Comparison of ENCODE assay signal across 10 cellular contexts in genomic region chr2:170818294-170819104, GRCh38. TPM values are rescaled to one million over a fixed set of nuclear protein-coding genes. Genes with fewer than 3 reads are reported as not detected.
DNase-seq lines count a peak whose midpoint lies in the region; ATAC-seq and TF ChIP-seq lines count a peak whose summit lies in the region.
"Had no signal": no experiment of that assay in that cellular context is flagged by ENCODE, and none has a peak within 500 bp of the region (broad histone marks: within the 10 kb centered on the region; RNA-seq: fewer than 3 reads in every experiment).

No MANE protein-coding gene starts in this region.

- H3K9me3 ChIP-seq in IMR-90 (ENCODE audit: control insufficient read depth, insufficient read depth, low read length), result no peaks in the 10 kb centered on the region; the same call in 1 of the 2 replicates
- no peaks in the 10 kb centered on the region for H3K9me3 ChIP-seq in mammary epithelial cell (replicated peaks; ENCODE audit: insufficient read depth, low read length)

- BruUV-seq in IMR-90 (replicated peaks; lab: Mats Ljungman, UMichigan) (no TSS peak), mammary epithelial cell (replicated peaks; lab: Mats Ljungman, UMichigan) (no TSS peak)

- H3K79me1 ChIP-seq in IMR-90 (ENCODE audit: low read depth in 1 of 2, low read length in 2 of 2), result no peaks in the 10 kb centered on the region

- DNase-seq in CD14-positive monocyte (ENCODE audit: low spot score), result no peak
- DNase-seq in IMR-90, result no peak
- peak; percentile 20 for DNase-seq in mammary epithelial cell
- DNase-seq in natural killer cell treated with Interleukin-12 subunit alpha and Interleukin-12 subunit beta and Interleukin-15 and Interleukin-18, amount 100 ng/mL, for 72 hours (ENCODE audit: low spot score), result no peak
- no peak for DNase-seq in DMS 273 treated with DMSO at 0.1 percent for 48 hours (lab: John Stamatoyannopoulos, UW)
- no peak for DNase-seq in stimulated activated CD4-positive, alpha-beta T cell treated with anti-CD3 and anti-CD28 coated beads, Interleukin-12 subunit alpha, Interleukin-12 subunit beta, amount 100 ng/mL, for 4 hours
- DNase-seq: effector CD8-positive, alpha-beta T cell; SIG-M5 had no signal

- no peak overlapping the region for H3K23ac ChIP-seq in IMR-90 (ENCODE audit: low read depth, low read length)

- no peak overlapping the region for H4K5ac ChIP-seq in IMR-90 (ENCODE audit: low read depth, low read length)

- H3K27ac Mint-ChIP-seq in CD14-positive monocyte, result no peak overlapping the region
- no peak overlapping the region for H3K27ac Mint-ChIP-seq in natural killer cell treated with Interleukin-12 subunit alpha and Interleukin-12 subunit beta and Interleukin-15 and Interleukin-18, amount 100 ng/mL, for 72 hours

- H3K4me3 ChIP-seq in IMR-90 (ENCODE audit: insufficient read depth, low read depth, low read length) (no peak overlapping the region), mammary epithelial cell (replicated peaks in 1 of 3; ENCODE audit: insufficient read depth in 1 of 3, low read depth in 2 of 3, low read length in 3 of 3) (no peak overlapping the region)

- intact Hi-C loops in CD14-positive monocyte (cut with micrococcal nuclease), result loop anchor here in 1 of 2 donors (10.0 kb wide), 1 partner anchor 414 kb away; no protein-coding TSS in a partner anchor
- intact Hi-C loops in IMR-90 (cut with micrococcal nuclease), result loop anchor here (10.0 kb wide), 1 partner anchor 884 kb away; no protein-coding TSS in a partner anchor
- intact Hi-C loops in mammary epithelial cell (cut with micrococcal nuclease), result no loop called here

- no peak overlapping the region for H3K4ac ChIP-seq in IMR-90 (ENCODE audit: low read depth, low read length)

- H3K9ac ChIP-seq in IMR-90 (ENCODE audit: low read depth, low read length), result no peak overlapping the region
- no peak overlapping the region for H3K9ac ChIP-seq in mammary epithelial cell (ENCODE audit: insufficient read depth, low read length)

- dilution Hi-C loops in IMR-90 (cut with HindIII; ENCODE audit: low sequenced_read_pairs, unreplicated experiment) (loop anchor here (25.0 kb wide), 1 partner anchor 406 kb away; no protein-coding TSS in a partner anchor), mammary epithelial cell (cut with HindIII; ENCODE audit: low sequenced_read_pairs) (no loop called here)

- no peak overlapping the region for H2AK5ac ChIP-seq in IMR-90 (ENCODE audit: low read depth, low read length)

- no peak overlapping the region for H3K18ac ChIP-seq in IMR-90 (ENCODE audit: low read depth, low read length)

- peaks cover 90 to 100% (median 99%) of the 10 kb centered on the region in 3 donors for H3K27me3 Mint-ChIP-seq in CD14-positive monocyte (ENCODE audit: low read depth in 3 of 3)
- H3K27me3 Mint-ChIP-seq in natural killer cell treated with Interleukin-12 subunit alpha and Interleukin-12 subunit beta and Interleukin-15 and Interleukin-18, amount 100 ng/mL, for 72 hours, result peaks cover 60 to 67% of the 10 kb centered on the region in 2 donors

- H3K4me2 ChIP-seq in IMR-90 (ENCODE audit: low read depth, low read length) (no peak overlapping the region; the same call in 1 of the 2 replicates), mammary epithelial cell (ENCODE audit: insufficient read depth, low read depth, low read length) (peak overlapping the region; percentile 65)

- H3K9me1 ChIP-seq in IMR-90 (ENCODE audit: insufficient read depth, low read length), result no peaks in the 10 kb centered on the region

- H2BK5ac ChIP-seq in IMR-90 (ENCODE audit: low read depth, low read length, poor library complexity, severe bottlenecking), result no peak overlapping the region

- no peak overlapping the region for H4K8ac ChIP-seq in IMR-90 (ENCODE audit: low read depth in 2 of 2, low read length in 2 of 2)

- H3K36me3 ChIP-seq in IMR-90 (ENCODE audit: control insufficient read depth, insufficient read depth, low read length) (no peaks in the 10 kb centered on the region), mammary epithelial cell (ENCODE audit: insufficient read depth, low read length) (no peaks in the 10 kb centered on the region)

- H3K79me2 ChIP-seq in mammary epithelial cell (ENCODE audit: insufficient read depth, low read length), result no peaks in the 10 kb centered on the region

- CTCF ChIA-PET in IMR-90 (lab: Yijun Ruan, JAX), result no interaction called here
- CTCF ChIA-PET in mammary epithelial cell (lab: Charles Lee; ENCODE audit: low non-redundant PET), result no interaction called here

- no peak overlapping the region for H2AK9ac ChIP-seq in IMR-90 (replicated peaks; ENCODE audit: low read depth, low read length, poor library complexity)

- H3K56ac ChIP-seq in IMR-90 (ENCODE audit: extremely low read depth, insufficient read depth, low read length), result no peak overlapping the region

- H3K9me3 Mint-ChIP-seq in CD14-positive monocyte, result peaks cover 0 to 44% (median 24%) of the 10 kb centered on the region in 7 donors
- no peaks in the 10 kb centered on the region for H3K9me3 Mint-ChIP-seq in natural killer cell treated with Interleukin-12 subunit alpha and Interleukin-12 subunit beta and Interleukin-15 and Interleukin-18, amount 100 ng/mL, for 72 hours

- peak overlapping the region; percentile 13 for H2AFZ ChIP-seq in IMR-90 (replicated peaks; ENCODE audit: low read length, poor library complexity)
- H2AFZ ChIP-seq in mammary epithelial cell (ENCODE audit: low read depth, low read length), result no peak overlapping the region

- in situ Hi-C loops in IMR-90 (cut with MboI; ENCODE audit: low sequenced_read_pairs), result loop anchor here (10.0 to 25.0 kb wide), 4 partner anchors 414 to 1381 kb away; no protein-coding TSS in a partner anchor
- in situ Hi-C loops in mammary epithelial cell (cut with MboI; ENCODE audit: low sequenced_read_pairs in 2 of 2), result loop anchor here (10.0 kb wide), 4 partner anchors 334 to 444 kb away; no protein-coding TSS in a partner anchor

- peak overlapping the region; percentile 9 to 86 for H3K4me3 Mint-ChIP-seq in CD14-positive monocyte
- peak overlapping the region; percentile 38 for H3K4me3 Mint-ChIP-seq in natural killer cell treated with Interleukin-12 subunit alpha and Interleukin-12 subunit beta and Interleukin-15 and Interleukin-18, amount 100 ng/mL, for 72 hours

- no peak overlapping the region for H3K14ac ChIP-seq in IMR-90 (replicated peaks; ENCODE audit: low read depth, low read length)

- H3K4me1 ChIP-seq in IMR-90 (ENCODE audit: control insufficient read depth, insufficient read depth, low read length) (peaks cover 1% of the 10 kb centered on the region; the same call in 1 of the 2 replicates), mammary epithelial cell (ENCODE audit: insufficient read depth, low read length) (peaks cover 48% of the 10 kb centered on the region)

- peaks cover 3 to 18% of the 10 kb centered on the region in 2 donors for H3K36me3 Mint-ChIP-seq in CD14-positive monocyte
- H3K36me3 Mint-ChIP-seq in natural killer cell treated with Interleukin-12 subunit alpha and Interleukin-12 subunit beta and Interleukin-15 and Interleukin-18, amount 100 ng/mL, for 72 hours, result peaks cover 5% of the 10 kb centered on the region

- ATAC-seq in IMR-90 (ENCODE audit: low read depth), result no peak
- no peak for ATAC-seq in natural killer cell treated with Interleukin-12 subunit alpha and Interleukin-12 subunit beta and Interleukin-15 and Interleukin-18, amount 100 ng/mL, for 72 hours
- no peak for ATAC-seq in GM18498 (IDR thresholded peaks at IDR 0.05; ENCODE audit: unreplicated experiment)
- no peak for ATAC-seq in GM21737 (IDR thresholded peaks at IDR 0.05; ENCODE audit: unreplicated experiment)

- H2BK20ac ChIP-seq in IMR-90 (ENCODE audit: low read depth, low read length), result no peak overlapping the region

- H3K27me3 ChIP-seq in IMR-90 (ENCODE audit: control insufficient read depth, insufficient read depth, low read length), result peaks cover 94% of the 10 kb centered on the region
- peaks cover 68% of the 10 kb centered on the region for H3K27me3 ChIP-seq in mammary epithelial cell (ENCODE audit: insufficient read depth, low read length)

- H4K20me1 ChIP-seq in IMR-90 (ENCODE audit: insufficient read depth, low read length) (no peaks in the 10 kb centered on the region), mammary epithelial cell (ENCODE audit: insufficient read depth, low read length) (no peaks in the 10 kb centered on the region)

- TF ChIP-seq POLR2A in IMR-90 (IDR thresholded peaks at IDR 0.05; ENCODE audit: low read depth, low read length), result no peak

- no peak overlapping the region for H2BK15ac ChIP-seq in IMR-90 (ENCODE audit: low read depth, low read length)

- peaks cover 69% of the 10 kb centered on the region for H3K4me1 Mint-ChIP-seq in CD14-positive monocyte
- peaks cover 43 to 46% of the 10 kb centered on the region in 2 donors for H3K4me1 Mint-ChIP-seq in natural killer cell treated with Interleukin-12 subunit alpha and Interleukin-12 subunit beta and Interleukin-15 and Interleukin-18, amount 100 ng/mL, for 72 hours (ENCODE audit: low read depth in 2 of 2)

- no peak for TF ChIP-seq CTCF in CD14-positive monocyte (IDR thresholded peaks at IDR 0.05)
- TF ChIP-seq CTCF in IMR-90 (conservative IDR thresholded peaks at IDR 0.05; ENCODE audit: low read depth, low read length), result no peak
- no peak for TF ChIP-seq CTCF in mammary epithelial cell (conservative IDR thresholded peaks at IDR 0.05 in 1 of 2, IDR thresholded peaks at IDR 0.05 in 1 of 2; ENCODE audit: extremely low read depth in 1 of 2, insufficient read depth in 1 of 2, low read depth in 1 of 2, low read length in 2 of 2)

- no peak overlapping the region for H3K27ac ChIP-seq in IMR-90 (ENCODE audit: insufficient read depth, low read length)
- no peak overlapping the region for H3K27ac ChIP-seq in mammary epithelial cell (ENCODE audit: insufficient read depth, low read depth, low read length)

- H2BK120ac ChIP-seq in IMR-90 (ENCODE audit: low read depth, low read length), result no peak overlapping the region

- H4K91ac ChIP-seq in IMR-90 (ENCODE audit: insufficient read depth, low read depth, low read length), result no peak overlapping the region

- no peak for TF ChIP-seq RAD21 in IMR-90 (IDR thresholded peaks at IDR 0.05; ENCODE audit: low read length)

- POLR2A ChIA-PET in IMR-90 (lab: Charles Lee; ENCODE audit: unreplicated experiment), result no interaction called here

- WGBS in IMR-90 (ENCODE audit: extremely low coverage in 2 of 2, insufficient read length in 1 of 2), 2 experiments, result 5% methylated on average over 21 of the region's 60 CpGs; no CpG with 5 or more reads in 1 of the 2 experiments
- 8% methylated on average over 33 of the region's 60 CpGs for WGBS in mammary epithelial cell (ENCODE audit: low coverage, missing lambda C conversion rate)

RNA-seq across cellular contexts. Expression of gene GAD1, which starts 1.8 kb away (rescaled TPM):
- polyA plus RNA-seq in CD14-positive monocyte (not detected), IMR-90 (2012; rRNA removed) (not detected in 2 replicates), mammary epithelial cell (0.79 TPM)
- total RNA-seq in IMR-90 (2012; rRNA removed) (not detected in 2 replicates), mammary epithelial cell (1 to 10 TPM; 1.7 to 5.2 TPM)
- 0.08 TPM in 1 of 2 replicates, not detected in the other for polyA plus RNA-seq in IMR-90 (2012; cell fraction: cytosol; rRNA removed)
- polyA plus RNA-seq in IMR-90 (2012; cell fraction: nucleus; rRNA removed; ENCODE audit: low replicate concordance), result 0.03 and 0.06 TPM in 2 replicates
- not detected for polyA minus RNA-seq in mammary epithelial cell
- total RNA-seq in natural killer cell treated with Interleukin-12 subunit alpha and Interleukin-12 subunit beta and Interleukin-15 and Interleukin-18, amount 100 ng/mL, for 72 hours, result under 1 TPM in 1 of 2 donors, not detected in 1; 0.76 TPM

RNA-seq across cellular contexts. Expression of gene ERICH2, which starts 48.3 kb away (rescaled TPM):
- polyA plus RNA-seq in CD14-positive monocyte (not detected), IMR-90 (2012; rRNA removed) (not detected in 2 replicates), mammary epithelial cell (0.20 TPM)
- total RNA-seq in IMR-90 (2012; rRNA removed) (not detected in 2 replicates), mammary epithelial cell (1 to 10 TPM; 1.7 to 2.4 TPM)
- polyA plus RNA-seq in IMR-90 (2012; cell fraction: cytosol; rRNA removed), result not detected in 2 replicates
- not detected in 2 replicates for polyA plus RNA-seq in IMR-90 (2012; cell fraction: nucleus; rRNA removed; ENCODE audit: low replicate concordance)
- not detected for polyA minus RNA-seq in mammary epithelial cell
- total RNA-seq in natural killer cell treated with Interleukin-12 subunit alpha and Interleukin-12 subunit beta and Interleukin-15 and Interleukin-18, amount 100 ng/mL, for 72 hours, result not detected
